Comparison of ENCODE assay signal across 22 cellular contexts in the genomic region with DNA sequence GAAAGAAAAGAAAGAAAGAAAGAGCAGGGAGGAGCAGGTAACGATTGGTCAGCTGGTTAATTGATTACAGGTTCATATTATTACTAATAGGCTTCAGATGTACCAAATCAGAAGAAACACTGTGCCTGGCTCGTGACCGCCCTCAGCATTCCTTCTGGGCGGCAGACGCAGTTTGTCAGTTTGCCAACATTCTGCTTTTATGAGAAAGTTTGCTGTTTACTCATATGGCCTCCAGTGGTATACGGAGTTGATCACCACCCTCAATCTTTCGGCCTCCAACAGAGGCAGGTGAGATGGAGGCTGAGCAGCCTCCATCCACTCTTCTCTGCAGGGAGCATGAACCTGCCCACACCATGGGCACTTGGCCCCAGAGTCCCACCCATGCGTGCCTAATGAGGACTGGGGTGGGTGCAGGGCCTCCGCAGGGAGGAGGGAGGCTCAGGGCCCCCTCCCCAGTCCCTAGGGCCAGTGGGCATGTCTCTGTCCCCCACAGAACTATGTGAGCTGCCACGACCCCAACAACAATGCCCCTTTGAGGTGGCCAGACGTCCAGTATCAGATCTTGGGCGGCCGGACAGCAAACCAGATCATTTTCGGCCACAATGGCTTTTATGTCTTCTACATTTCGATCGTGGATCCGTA. TPM values are rescaled to one million over a fixed set of nuclear protein-coding genes. Genes with fewer than 3 reads are reported as not detected.
A peak's percentile ranks its signal among the peaks of the same experiment; 100 is the strongest.
DNase-seq lines count a peak whose midpoint lies in the region; TF ChIP-seq lines count a peak whose summit lies in the region.
"Had no signal": no experiment of that assay in that cellular context is flagged by ENCODE, and none has a peak within 500 bp of the region (broad histone marks: within the 10 kb centered on the region; RNA-seq: fewer than 3 reads in every experiment).

No MANE protein-coding gene starts in this region.

- H3K4me1 ChIP-seq in breast epithelium (no peaks in the 10 kb centered on the region), smooth muscle cell (ENCODE audit: low read depth) (no peaks in the 10 kb centered on the region)

- peak; percentile 53 for DNase-seq in MCF 10A (ENCODE audit: unreplicated experiment)
- no peak for DNase-seq in breast epithelium (ENCODE audit: low spot score in 2 of 2)
- peak; percentile 9 for DNase-seq in T1000 (lab: John Stamatoyannopoulos, UW)
- peak; percentile 77 for DNase-seq in fibroblast of peridontal ligament (ENCODE audit: extremely low read depth)
- no peak for DNase-seq in stimulated activated CD4-positive, alpha-beta T cell treated with anti-CD3 and anti-CD28 coated beads, Interleukin-4, amount 100 ng/mL, for 24 hours
- DNase-seq in SIG-M5 (lab: John Stamatoyannopoulos, UW): no peak
- no peak for DNase-seq in DMS153 treated with DMSO at 0.1 percent for 48 hours (lab: John Stamatoyannopoulos, UW; ENCODE audit: unreplicated experiment)
- no peak for DNase-seq in smooth muscle cell (lab: John Stamatoyannopoulos, UW; ENCODE audit: unreplicated experiment)
- DNase-seq: activated CD8-positive, alpha-beta T cell treated with anti-CD3 and anti-CD28 coated beads, Interleukin-2, amount 10 ng/mL, durations not matched to agents 7 days and 5 days; activated effector memory CD4-positive, alpha-beta T cell treated with Interleukin-2 at 50 U/mL for 16 hours; CD8-positive, alpha-beta T cell; dorsolateral prefrontal cortex; NCI-H1105; retina; stimulated activated CD4-positive, alpha-beta T cell treated with anti-CD3 and anti-CD28 coated beads, Interleukin-1b, Interleukin-23, amount 100 ng/mL, for 48 hours had no signal

- no peaks in the 10 kb centered on the region for H3K79me2 ChIP-seq in smooth muscle cell (ENCODE audit: low read depth)

- H3K4me3 ChIP-seq in breast epithelium (no peak overlapping the region), smooth muscle cell (no peak overlapping the region)
- H3K4me3 ChIP-seq: dorsolateral prefrontal cortex, gastroesophageal sphincter, HAP-1, thoracic aorta had no signal

- no peak overlapping the region for H3K9ac ChIP-seq in smooth muscle cell (ENCODE audit: low read depth)

- H3K4me1 Mint-ChIP-seq in MCF 10A (ENCODE audit: insufficient read depth, unreplicated experiment): peaks cover 5% of the 10 kb centered on the region
- H3K4me1 Mint-ChIP-seq: WTC11 had no signal

- H3K27ac ChIP-seq in breast epithelium (peak overlapping the region in 1 of 2 donors; percentile 17), smooth muscle cell (ENCODE audit: low read depth) (no peak overlapping the region)
- H3K27ac ChIP-seq: 22Rv1, dorsolateral prefrontal cortex, gastroesophageal sphincter, thoracic aorta had no signal

- no peaks in the 10 kb centered on the region for H4K20me1 ChIP-seq in smooth muscle cell (ENCODE audit: low read depth)

- no peak overlapping the region for H3K27ac Mint-ChIP-seq in MCF 10A (ENCODE audit: low read depth, unreplicated experiment)
- H3K27ac Mint-ChIP-seq: activated CD8-positive, alpha-beta T cell treated with anti-CD3 and anti-CD28 coated beads, Interleukin-2, amount 10 ng/mL, durations not matched to agents 7 days and 5 days; CD8-positive, alpha-beta T cell; natural killer cell treated with Interleukin-12 subunit alpha and Interleukin-12 subunit beta and Interleukin-15 and Interleukin-18, amount 100 ng/mL, for 72 hours; T-helper 1 cell treated with Interleukin-12 subunit alpha and Interleukin-12 subunit beta and Interleukin-4 antibody, amounts not matched to agents 30 μg/mL and 1 μg/mL, for 36 hours; WTC11 had no signal

- WGBS in smooth muscle cell (ENCODE audit: low lambda C conversion rate): 87% methylated on average over 17 of the region's 17 CpGs

- H3K4me2 ChIP-seq in smooth muscle cell: no peak overlapping the region

- no peak for TF ChIP-seq POLR2A in breast epithelium (IDR thresholded peaks at IDR 0.05)

- peaks cover 2% of the 10 kb centered on the region for H3K36me3 Mint-ChIP-seq in MCF 10A (ENCODE audit: insufficient read depth, unreplicated experiment)
- H3K36me3 Mint-ChIP-seq: CD8-positive, alpha-beta T cell; natural killer cell treated with Interleukin-12 subunit alpha and Interleukin-12 subunit beta and Interleukin-15 and Interleukin-18, amount 100 ng/mL, for 72 hours; WTC11 had no signal

- H2AFZ ChIP-seq in smooth muscle cell (ENCODE audit: low read depth): no peak overlapping the region

- H3K27me3 ChIP-seq in breast epithelium (no peaks in the 10 kb centered on the region), smooth muscle cell (ENCODE audit: low read depth) (no peaks in the 10 kb centered on the region)
- H3K27me3 ChIP-seq: dorsolateral prefrontal cortex, gastroesophageal sphincter had no signal

- H3K4me3 Mint-ChIP-seq in MCF 10A (ENCODE audit: unreplicated experiment): no peak overlapping the region
- H3K4me3 Mint-ChIP-seq: activated CD8-positive, alpha-beta T cell treated with anti-CD3 and anti-CD28 coated beads, Interleukin-2, amount 10 ng/mL, durations not matched to agents 7 days and 5 days; CD8-positive, alpha-beta T cell; natural killer cell treated with Interleukin-12 subunit alpha and Interleukin-12 subunit beta and Interleukin-15 and Interleukin-18, amount 100 ng/mL, for 72 hours; T-helper 1 cell treated with Interleukin-12 subunit alpha and Interleukin-12 subunit beta and Interleukin-4 antibody, amounts not matched to agents 30 μg/mL and 1 μg/mL, for 36 hours; WTC11 had no signal

- POLR2A ChIA-PET in MCF 10A (lab: Yijun Ruan, JAX): no interaction called here

- H3K9me3 Mint-ChIP-seq in MCF 10A (ENCODE audit: unreplicated experiment): no peaks in the 10 kb centered on the region
- H3K9me3 Mint-ChIP-seq: CD8-positive, alpha-beta T cell; natural killer cell treated with Interleukin-12 subunit alpha and Interleukin-12 subunit beta and Interleukin-15 and Interleukin-18, amount 100 ng/mL, for 72 hours; T-helper 1 cell treated with Interleukin-12 subunit alpha and Interleukin-12 subunit beta and Interleukin-4 antibody, amounts not matched to agents 30 μg/mL and 1 μg/mL, for 36 hours; WTC11 had no signal

- no peaks in the 10 kb centered on the region for H3K27me3 Mint-ChIP-seq in MCF 10A (ENCODE audit: insufficient read depth, unreplicated experiment)

- H3F3A ChIP-seq in smooth muscle cell (ENCODE audit: low read depth): no peaks in the 10 kb centered on the region

- CTCF ChIA-PET in MCF 10A (lab: Yijun Ruan, JAX): interaction anchor here (1.1 to 4.4 kb wide), 2 partner anchors 14 to 19 kb away, joined by 4 to 29 read pairs; no protein-coding TSS in a partner anchor

- no peak for TF ChIP-seq CTCF in MCF 10A (IDR thresholded peaks at IDR 0.05; ENCODE audit: unreplicated experiment)
- TF ChIP-seq CTCF in breast epithelium (IDR thresholded peaks at IDR 0.05): no peak
- TF ChIP-seq CTCF in smooth muscle cell (IDR thresholded peaks at IDR 0.05; ENCODE audit: borderline replicate concordance, insufficient read depth, poor library complexity, severe bottlenecking): no peak

- intact Hi-C loops in MCF 10A (cut with micrococcal nuclease) (no loop called here), breast epithelium (cut with DNase I; ENCODE audit: low total_unique reads) (no loop called here)

- no TSS peak for BruUV-seq in MCF 10A (replicated peaks; lab: Mats Ljungman, UMichigan)

- H3K9me3 ChIP-seq in breast epithelium (no peaks in the 10 kb centered on the region), smooth muscle cell (replicated peaks; ENCODE audit: low read depth) (no peaks in the 10 kb centered on the region)
- H3K9me3 ChIP-seq: gastroesophageal sphincter, HAP-1, thoracic aorta had no signal

- H3K36me3 ChIP-seq in breast epithelium (no peaks in the 10 kb centered on the region), smooth muscle cell (ENCODE audit: low read depth) (no peaks in the 10 kb centered on the region)
- H3K36me3 ChIP-seq: gastroesophageal sphincter, HAP-1, thoracic aorta had no signal

RNA-seq across cellular contexts. Expression of a gene that starts 8.8 kb away (rescaled TPM):
- total RNA-seq in MCF 10A (2022): 6.4 and 9.4 TPM in 2 replicates
- 1 to 10 TPM in 2 of 3 donors, under 1 TPM in 1; 0.64 to 2.0 (median 1.2) TPM for total RNA-seq in breast epithelium
- 1.5 and 2.2 TPM in 2 replicates for total RNA-seq in smooth muscle cell
- polyA plus RNA-seq in smooth muscle cell: 0.65 and 1.7 TPM in 2 replicates

RNA-seq across cellular contexts. Expression of a gene that starts 15.2 kb away (rescaled TPM):
- 53.5 and 77.6 TPM in 2 replicates for total RNA-seq in MCF 10A (2022)
- 10 to 100 TPM; 28.8 to 44.9 (median 37.2) TPM for total RNA-seq in breast epithelium
- 12.8 and 19.7 TPM in 2 replicates for total RNA-seq in smooth muscle cell
- 18.5 and 19.0 TPM in 2 replicates for polyA plus RNA-seq in smooth muscle cell

RNA-seq across cellular contexts. Expression of a gene that starts 29.1 kb away (rescaled TPM):
- total RNA-seq in MCF 10A (2022) (0.56 and 0.75 TPM in 2 replicates), breast epithelium (1 to 10 TPM in 2 of 3 donors, under 1 TPM in 1; 0.48 to 1.8 (median 1.6) TPM), smooth muscle cell (2.2 TPM in 1 of 2 replicates, not detected in the other)
- polyA plus RNA-seq in smooth muscle cell: 5.4 and 5.7 TPM in 2 replicates
- total RNA-seq: activated CD8-positive, alpha-beta T cell treated with anti-CD3 and anti-CD28 coated beads, Interleukin-2, amount 10 ng/mL, durations not matched to agents 7 days and 5 days; natural killer cell treated with Interleukin-12 subunit alpha and Interleukin-12 subunit beta and Interleukin-15 and Interleukin-18, amount 100 ng/mL, for 72 hours; thoracic aorta had no signal

RNA-seq across cellular contexts. Expression of a gene that starts 55.4 kb away (rescaled TPM):
- total RNA-seq in MCF 10A (2022) (not detected in 2 replicates), breast epithelium (not detected), smooth muscle cell (not detected in 2 replicates)
- not detected in 2 replicates for polyA plus RNA-seq in smooth muscle cell
- total RNA-seq: activated CD8-positive, alpha-beta T cell treated with anti-CD3 and anti-CD28 coated beads, Interleukin-2, amount 10 ng/mL, durations not matched to agents 7 days and 5 days; CD8-positive, alpha-beta T cell; dorsolateral prefrontal cortex; natural killer cell treated with Interleukin-12 subunit alpha and Interleukin-12 subunit beta and Interleukin-15 and Interleukin-18, amount 100 ng/mL, for 72 hours had no signal

RNA-seq across cellular contexts. Expression of a gene that starts 55.8 kb away (rescaled TPM):
- total RNA-seq in MCF 10A (2022) (219 and 254 TPM in 2 replicates), breast epithelium (10 to 100 TPM; 48.1 to 66.2 (median 60.6) TPM), smooth muscle cell (30.2 and 31.6 TPM in 2 replicates)
- 67.7 and 82.6 TPM in 2 replicates for polyA plus RNA-seq in smooth muscle cell

Comparison
In these comparisons a context has a peak if more than half of its experiments do, and no peak if none do; other contexts are left out.
1. DNase-seq: peak in MCF 10A (single experiment), T1000 (single experiment) and fibroblast of peridontal ligament (single experiment); none in breast epithelium (0 of 2), stimulated activated CD4-positive, alpha-beta T cell treated with anti-CD3 and anti-CD28 coated beads, Interleukin-4, amount 100 ng/mL, for 24 hours (single experiment), SIG-M5 (single experiment), DMS153 treated with DMSO at 0.1 percent for 48 hours (single experiment) and smooth muscle cell (single experiment).